ENCODE assay signal across 1 cellular context in genomic region chr17:76866774-76867577, GRCh38.
A peak's percentile ranks its signal among the peaks of the same experiment; 100 is the strongest.
TF ChIP-seq lines count a peak whose summit lies in the region.

No MANE protein-coding gene starts in this region.

TF ChIP-seq in SK-N-SH, 30 proteins besides CTCF, POLR2A, EP300 and RAD21 (continued from another document):
- TF ChIP-seq REST (IDR thresholded peaks at IDR 0.05; ENCODE audit: low read depth, low read length) (no peak), TAF1 (IDR thresholded peaks at IDR 0.05; ENCODE audit: borderline replicate concordance, low read depth, low read length) (no peak), SMC3 (IDR thresholded peaks at IDR 0.05; ENCODE audit: low read depth, low read length) (no peak), NRF1 (IDR thresholded peaks at IDR 0.05; ENCODE audit: low read depth, low read length) (no peak), FOSL2 (IDR thresholded peaks at IDR 0.05; ENCODE audit: borderline replicate concordance, low read depth) (peak; percentile 97), GATA2 (CRISPR knock-in tag; IDR thresholded peaks at IDR 0.05) (no peak), TCF12 (IDR thresholded peaks at IDR 0.05) (peak; percentile 76), EZH2phosphoT487 (IDR thresholded peaks at IDR 0.05; ENCODE audit: borderline replicate concordance, low read depth) (no peak), USF1 (IDR thresholded peaks at IDR 0.05; ENCODE audit: borderline replicate concordance, low read depth) (no peak), RXRA (IDR thresholded peaks at IDR 0.05; ENCODE audit: borderline replicate concordance, low read depth) (no peak), RCOR1 (IDR thresholded peaks at IDR 0.05; ENCODE audit: low read length) (no peak), TEAD4 (IDR thresholded peaks at IDR 0.05; ENCODE audit: borderline replicate concordance, insufficient read depth) (0 out of 2 replicates have a peak, but pooled peaks have one; percentile 24), GABPA (IDR thresholded peaks at IDR 0.05; ENCODE audit: low read depth) (no peak), USF2 (IDR thresholded peaks at IDR 0.05; ENCODE audit: borderline replicate concordance, low read depth, low read length) (no peak), POLR2AphosphoS5 (IDR thresholded peaks at IDR 0.05; ENCODE audit: low read depth, low read length) (peak; percentile 26; the same call in 1 of the 2 replicates), ZBTB33 (IDR thresholded peaks at IDR 0.05; ENCODE audit: borderline replicate concordance, low read depth) (peak; percentile 15; the same call in 1 of the 2 replicates), FOXM1 (IDR thresholded peaks at IDR 0.05; ENCODE audit: low read depth) (no peak), ELF1 (IDR thresholded peaks at IDR 0.05) (no peak), JUND (IDR thresholded peaks at IDR 0.05) (peak; percentile 97), IRF3 (IDR thresholded peaks at IDR 0.05; ENCODE audit: low read depth, low read length) (no peak), MEF2A (IDR thresholded peaks at IDR 0.05; ENCODE audit: borderline replicate concordance, low read depth) (no peak), RFX5 (IDR thresholded peaks at IDR 0.05; ENCODE audit: low read length) (no peak), FOXJ3 (CRISPR knock-in tag; IDR thresholded peaks at IDR 0.05) (no peak), CHD2 (IDR thresholded peaks at IDR 0.05; ENCODE audit: low read length, partially characterized antibody) (no peak)
